In the genomic region with DNA sequence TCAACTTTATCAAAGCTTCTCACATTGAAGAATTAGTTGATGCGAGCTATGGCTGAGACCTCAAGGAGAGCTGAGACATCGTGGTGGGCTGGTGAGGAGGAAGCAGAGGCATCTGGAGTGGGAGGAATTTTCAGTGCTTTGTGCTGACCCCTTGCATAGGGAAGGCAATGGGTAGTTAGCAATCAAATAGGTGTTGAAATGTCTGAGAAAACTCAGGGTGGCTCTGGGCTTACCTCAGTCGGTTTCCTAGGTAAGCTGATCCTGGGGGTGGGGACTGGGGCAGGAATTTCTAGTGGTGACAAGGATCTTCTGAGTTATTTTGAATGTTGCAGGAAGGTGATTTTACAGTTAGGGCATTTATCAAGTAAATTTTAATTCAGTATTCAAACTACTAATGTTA, we compare ENCODE assay signal across 34 cellular contexts. TPM values are rescaled to one million over a fixed set of nuclear protein-coding genes. Genes with fewer than 3 reads are reported as not detected.
"Had no signal": no experiment of that assay in that cellular context is flagged by ENCODE, and none has a peak within 500 bp of the region (broad histone marks: within the 10 kb centered on the region; RNA-seq: fewer than 3 reads in every experiment).

No MANE protein-coding gene starts in this region.

- H3K9me3 ChIP-seq: left lung, lower lobe of right lung, neutrophil, psoas muscle, right atrium auricular region, right lobe of liver, tibial nerve, uterus had no signal

- H3K27me3 ChIP-seq: hepatocyte, left lung, neural progenitor cell, neutrophil, right atrium auricular region, right lobe of liver, tibial nerve, uterus had no signal

- H3K9ac ChIP-seq: neural progenitor cell, parathyroid adenoma had no signal

- H3K4me1 Mint-ChIP-seq: immature natural killer cell; mesothelial cell of epicardium; naive B cell; natural killer cell; nephron progenitor cell; neural progenitor cell; stimulated activated memory B cell treated with anti-CD40 and anti-IgM and Interleukin-4, amounts not matched to agents 10 μg/mL and 1 μg/mL and 100 μg/mL, for 72 hours; stimulated activated naive CD8-positive, alpha-beta T cell treated with anti-CD3 and anti-CD28 coated beads, Interleukin-15, amount 100 ng/mL, for 72 hours had no signal

- H3K27ac Mint-ChIP-seq: immature natural killer cell; mesothelial cell of epicardium; naive B cell; natural killer cell; nephron progenitor cell; neural progenitor cell; stimulated activated memory B cell treated with anti-CD40 and anti-IgM and Interleukin-4, amounts not matched to agents 10 μg/mL and 1 μg/mL and 100 μg/mL, for 72 hours; stimulated activated naive CD8-positive, alpha-beta T cell treated with anti-CD3 and anti-CD28 coated beads, Interleukin-15, amount 100 ng/mL, for 72 hours; type B pancreatic cell had no signal

- H3K9me3 Mint-ChIP-seq: nephron progenitor cell; neural progenitor cell; stimulated activated memory B cell treated with anti-CD40 and anti-IgM and Interleukin-4, amounts not matched to agents 10 μg/mL and 1 μg/mL and 100 μg/mL, for 72 hours; stimulated activated naive CD8-positive, alpha-beta T cell treated with anti-CD3 and anti-CD28 coated beads, Interleukin-15, amount 100 ng/mL, for 72 hours had no signal

- H3K4me2 ChIP-seq: hepatocyte, neural progenitor cell, smooth muscle cell had no signal

- DNase-seq: immature natural killer cell; kidney; left colon; left lung; lower lobe of right lung; mammary epithelial cell; mesenchymal stem cell; naive B cell; natural killer cell; nephron progenitor cell; occipital lobe; psoas muscle; right lobe of liver; stimulated activated CD4-positive, alpha-beta T cell treated with anti-CD3 and anti-CD28 coated beads, Interleukin-1b, Interleukin-23, amount 100 ng/mL, for 48 hours; stimulated activated CD4-positive, alpha-beta T cell treated with anti-CD3 and anti-CD28 coated beads, Interleukin-2, amount 100 ng/mL, for 48 hours; stimulated activated CD4-positive, alpha-beta T cell treated with anti-CD3 and anti-CD28 coated beads, Interleukin-4, amount 100 ng/mL, for 4 hours; stimulated activated CD8-positive, alpha-beta memory T cell treated with anti-CD3 and anti-CD28 coated beads, Interleukin-4, amount 100 ng/mL, for 48 hours; stimulated activated naive CD4-positive, alpha-beta T cell treated with Interleukin-2 at 50 U/mL for 16 hours; stimulated activated naive CD8-positive, alpha-beta T cell treated with anti-CD3 and anti-CD28 coated beads, Interleukin-15, amount 100 ng/mL, for 72 hours; substantia nigra; uterus had no signal

- H3K4me1 ChIP-seq: left lung, lower lobe of right lung, neural progenitor cell, parathyroid adenoma, psoas muscle, right atrium auricular region, right lobe of liver, tibial nerve, uterus had no signal

- H3K27ac ChIP-seq: hepatocyte, left lung, lower lobe of right lung, neural progenitor cell, neutrophil, parathyroid adenoma, psoas muscle, right atrium auricular region, right lobe of liver, tibial nerve, uterus had no signal

- H3K4me3 Mint-ChIP-seq: immature natural killer cell; mesothelial cell of epicardium; naive B cell; natural killer cell; nephron progenitor cell; neural progenitor cell; stimulated activated memory B cell treated with anti-CD40 and anti-IgM and Interleukin-4, amounts not matched to agents 10 μg/mL and 1 μg/mL and 100 μg/mL, for 72 hours; stimulated activated naive CD8-positive, alpha-beta T cell treated with anti-CD3 and anti-CD28 coated beads, Interleukin-15, amount 100 ng/mL, for 72 hours; type B pancreatic cell had no signal

- H2AFZ ChIP-seq: hepatocyte, neural progenitor cell, parathyroid adenoma had no signal

- H3K79me2 ChIP-seq: hepatocyte, parathyroid adenoma had no signal

- H3K36me3 Mint-ChIP-seq: mesothelial cell of epicardium; naive B cell; natural killer cell; neural progenitor cell; stimulated activated memory B cell treated with anti-CD40 and anti-IgM and Interleukin-4, amounts not matched to agents 10 μg/mL and 1 μg/mL and 100 μg/mL, for 72 hours; type B pancreatic cell had no signal

- ATAC-seq: left colon; left lung; lower lobe of right lung; natural killer cell; psoas muscle; right lobe of liver; stimulated activated memory B cell treated with anti-CD40 and anti-IgM and Interleukin-4, amounts not matched to agents 10 μg/mL and 1 μg/mL and 100 μg/mL, for 72 hours; stimulated activated naive CD8-positive, alpha-beta T cell treated with anti-CD3 and anti-CD28 coated beads, Interleukin-15, amount 100 ng/mL, for 72 hours had no signal

- H3K36me3 ChIP-seq: left lung, lower lobe of right lung, neural progenitor cell, neutrophil, right atrium auricular region, right lobe of liver, tibial nerve, uterus had no signal

- H3K27me3 Mint-ChIP-seq: stimulated activated memory B cell treated with anti-CD40 and anti-IgM and Interleukin-4, amounts not matched to agents 10 μg/mL and 1 μg/mL and 100 μg/mL, for 72 hours; stimulated activated naive CD8-positive, alpha-beta T cell treated with anti-CD3 and anti-CD28 coated beads, Interleukin-15, amount 100 ng/mL, for 72 hours; type B pancreatic cell had no signal

- H3K4me3 ChIP-seq: hepatocyte, left lung, lower lobe of right lung, neural progenitor cell, psoas muscle, right atrium auricular region, right lobe of liver, smooth muscle cell, tibial nerve, uterus had no signal

RNA-seq across cellular contexts. Expression of gene DPP10, which starts 20.7 kb away (rescaled TPM):
- total RNA-seq: kidney, natural killer cell, osteocyte, posterior vena cava, psoas muscle, renal cortical epithelial cell, right atrium auricular region had no signal
- polyA plus RNA-seq: immature natural killer cell, mammary epithelial cell, smooth muscle cell had no signal
